19 cellular contexts compared by ENCODE assay signal in genomic region chr4:181475781-181476180, GRCh38.
A peak's percentile ranks its signal among the peaks of the same experiment; 100 is the strongest.
DNase-seq lines count a peak whose midpoint lies in the region; TF ChIP-seq lines count a peak whose summit lies in the region.
"Had no signal": no experiment of that assay in that cellular context is flagged by ENCODE, and none has a peak within 500 bp of the region (broad histone marks: within the 10 kb centered on the region; RNA-seq: fewer than 3 reads in every experiment).

No MANE protein-coding gene starts in this region.

- 46% methylated on average over 9 of the region's 9 CpGs for WGBS in smooth muscle cell (ENCODE audit: low lambda C conversion rate)

- no peak for TF ChIP-seq CTCF in astrocyte of the spinal cord (IDR thresholded peaks at IDR 0.05; ENCODE audit: low read depth, low read length)
- TF ChIP-seq CTCF in smooth muscle cell (IDR thresholded peaks at IDR 0.05; ENCODE audit: borderline replicate concordance, insufficient read depth, poor library complexity, severe bottlenecking): no peak

- no peak overlapping the region for H3K9ac ChIP-seq in smooth muscle cell (ENCODE audit: low read depth)

- H3K27me3 ChIP-seq in smooth muscle cell (ENCODE audit: low read depth): no peaks in the 10 kb centered on the region
- H3K27me3 ChIP-seq: neutrophil, thyroid gland had no signal

- H3K79me2 ChIP-seq in smooth muscle cell (ENCODE audit: low read depth): no peaks in the 10 kb centered on the region

- H3K36me3 ChIP-seq in smooth muscle cell (ENCODE audit: low read depth): no peaks in the 10 kb centered on the region
- H3K36me3 ChIP-seq: gastroesophageal sphincter, neutrophil, thyroid gland had no signal

- no peaks in the 10 kb centered on the region for H3K9me3 ChIP-seq in smooth muscle cell (replicated peaks; ENCODE audit: low read depth)
- H3K9me3 ChIP-seq: gastroesophageal sphincter, neutrophil, thyroid gland had no signal

- H2AFZ ChIP-seq in smooth muscle cell (ENCODE audit: low read depth): peak overlapping the region; percentile 8

- H3K4me2 ChIP-seq in smooth muscle cell: no peak overlapping the region

- H3K4me3 ChIP-seq in astrocyte of the spinal cord (ENCODE audit: low read depth, low read length) (no peak overlapping the region), smooth muscle cell (peak overlapping the region; percentile 20)
- H3K4me3 ChIP-seq: coronary artery, gastroesophageal sphincter, K562, thyroid gland had no signal

- in situ Hi-C loops in astrocyte of the spinal cord (cut with HindIII; ENCODE audit: low sequenced_read_pairs): no loop called here

- H3K27ac ChIP-seq in smooth muscle cell (ENCODE audit: low read depth): no peak overlapping the region
- H3K27ac ChIP-seq: 22Rv1, coronary artery, gastroesophageal sphincter, neutrophil, thyroid gland had no signal

- DNase-seq in DMS53 (lab: John Stamatoyannopoulos, UW) (peak; percentile 14), DMS53 treated with DMSO at 0.1 percent for 48 hours (lab: John Stamatoyannopoulos, UW; ENCODE audit: unreplicated experiment) (no peak), astrocyte of the spinal cord (ENCODE audit: low read depth, low spot score) (peak; percentile 5), iPS-NIHi11 (ENCODE audit: low spot score) (peak; percentile 11), smooth muscle cell (lab: John Stamatoyannopoulos, UW; ENCODE audit: unreplicated experiment) (no peak), NCI-H526 (lab: John Stamatoyannopoulos, UW) (no peak)
- DNase-seq in activated T-cell treated with anti-CD3 and anti-CD28 coated beads, Interleukin-2, amount 50 U/mL, for 48 hours: no peak
- no peak for DNase-seq in activated naive CD4-positive, alpha-beta T cell treated with anti-CD3 and anti-CD28 coated beads, Interleukin-2, amount 50 U/mL, for 16 hours
- DNase-seq: activated CD8-positive, alpha-beta memory T cell treated with anti-CD3 and anti-CD28 coated beads for 24 hours; DMS 273 treated with DMSO at 0.1 percent for 48 hours; islet precursor cell; MV-4-11; NCI-H2107; thyroid gland had no signal

- H4K20me1 ChIP-seq in smooth muscle cell (ENCODE audit: low read depth): no peaks in the 10 kb centered on the region

- no peaks in the 10 kb centered on the region for H3F3A ChIP-seq in smooth muscle cell (ENCODE audit: low read depth)

- H3K4me1 ChIP-seq in smooth muscle cell (ENCODE audit: low read depth): peaks cover 5% of the 10 kb centered on the region
- H3K4me1 ChIP-seq: gastroesophageal sphincter, thyroid gland had no signal

Comparison
In these comparisons a context has a peak if more than half of its experiments do, and no peak if none do; other contexts are left out.
1. DNase-seq: peak in DMS53 (single experiment), astrocyte of the spinal cord (single experiment) and iPS-NIHi11 (single experiment); none in DMS53 treated with DMSO at 0.1 percent for 48 hours (single experiment), smooth muscle cell (single experiment), NCI-H526 (0 of 2), activated T-cell treated with anti-CD3 and anti-CD28 coated beads, Interleukin-2, amount 50 U/mL, for 48 hours (0 of 2) and activated naive CD4-positive, alpha-beta T cell treated with anti-CD3 and anti-CD28 coated beads, Interleukin-2, amount 50 U/mL, for 16 hours (single experiment).